11 cellular contexts compared by ENCODE assay signal in genomic region chrX:154827624-154828408, GRCh38. TPM values are rescaled to one million over a fixed set of nuclear protein-coding genes. Genes with fewer than 3 reads are reported as not detected.
DNase-seq lines count a peak whose midpoint lies in the region; ATAC-seq and TF ChIP-seq lines count a peak whose summit lies in the region.
"Had no signal": no experiment of that assay in that cellular context is flagged by ENCODE, and none has a peak within 500 bp of the region (broad histone marks: within the 10 kb centered on the region; RNA-seq: fewer than 3 reads in every experiment).

No MANE protein-coding gene starts in this region.

- peak in 1 of 3 donors; percentile 24 for TF ChIP-seq POLR2A in spleen (IDR thresholded peaks at IDR 0.05)
- TF ChIP-seq POLR2A in gastrocnemius medialis (IDR thresholded peaks at IDR 0.05) = no peak

- peak overlapping the region; percentile 24; the same call in 1 of the 2 replicates for H3K4me3 ChIP-seq in MM.1S (ENCODE audit: low read length)
- no peak overlapping the region for H3K4me3 ChIP-seq in spleen
- no peak overlapping the region for H3K4me3 ChIP-seq in gastrocnemius medialis

- DNase-seq in activated CD4-positive, alpha-beta T cell treated with anti-CD3 and anti-CD28 coated beads for 4 hours = peak; percentile 2 to 4
- no peak for DNase-seq in activated CD4-positive, alpha-beta T cell treated with anti-CD3 and anti-CD28 coated beads, Interleukin-2, amount 50 U/mL, for 4 hours
- peak; percentile 79 for DNase-seq in MM.1S
- DNase-seq in spleen = no peak
- no peak for DNase-seq in gastrocnemius medialis
- no peak for DNase-seq in DMS79 (lab: John Stamatoyannopoulos, UW)
- no peak for DNase-seq in NCI-H2107 (lab: John Stamatoyannopoulos, UW)
- DNase-seq: ACHN had no signal

- H2AFZ ChIP-seq in MM.1S (ENCODE audit: low read length) = peak overlapping the region; percentile 49

- WGBS in spleen, 5 donors = 45 to 67% (median 61%) methylated on average over 4 to 5 of the region's 5 CpGs

- intact Hi-C loops in spleen (cut with DNase I; ENCODE audit: low total_unique reads) = no loop called here
- intact Hi-C loops in gastrocnemius medialis (cut with DNase I; ENCODE audit: low total_unique reads) = no loop called here

- no peaks in the 10 kb centered on the region for H3K79me2 ChIP-seq in MM.1S (ENCODE audit: low read length)

- H3K4me2 ChIP-seq in MM.1S (ENCODE audit: low read depth, low read length) = peak overlapping the region; percentile 53

- no peaks in the 10 kb centered on the region for H4K20me1 ChIP-seq in MM.1S (ENCODE audit: insufficient read depth, low read length)

- H3K9me3 ChIP-seq in MM.1S (replicated peaks; ENCODE audit: insufficient read depth, low read length) (no peaks in the 10 kb centered on the region), spleen (no peaks in the 10 kb centered on the region), gastrocnemius medialis (no peaks in the 10 kb centered on the region)

- no peaks in the 10 kb centered on the region for H3K27me3 ChIP-seq in MM.1S (replicated peaks; ENCODE audit: insufficient read depth, low read length)
- no peaks in the 10 kb centered on the region for H3K27me3 ChIP-seq in spleen (replicated peaks in 1 of 7)
- H3K27me3 ChIP-seq in gastrocnemius medialis = no peaks in the 10 kb centered on the region

- in situ Hi-C loops in gastrocnemius medialis (cut with MboI; ENCODE audit: low sequenced_read_pairs in 4 of 4) = no loop called here

- H3K4me1 ChIP-seq in MM.1S (ENCODE audit: low read length) = peaks cover 20% of the 10 kb centered on the region
- peaks cover 0 to 20% (median 0%) of the 10 kb centered on the region in 6 donors for H3K4me1 ChIP-seq in spleen
- no peaks in the 10 kb centered on the region for H3K4me1 ChIP-seq in gastrocnemius medialis

- H3K9me2 ChIP-seq in MM.1S (replicated peaks; ENCODE audit: insufficient read depth, low read length) = no peaks in the 10 kb centered on the region

- H3K9ac ChIP-seq in MM.1S (ENCODE audit: low read length) = peak overlapping the region; percentile 12; the same call in 1 of the 2 replicates

- H3K36me3 ChIP-seq in MM.1S (replicated peaks; ENCODE audit: insufficient read depth, low read length) = no peaks in the 10 kb centered on the region
- no peaks in the 10 kb centered on the region for H3K36me3 ChIP-seq in spleen
- no peaks in the 10 kb centered on the region for H3K36me3 ChIP-seq in gastrocnemius medialis

- no peak for TF ChIP-seq CTCF in MM.1S (IDR thresholded peaks at IDR 0.05; ENCODE audit: low read length)
- no peak for TF ChIP-seq CTCF in spleen (IDR thresholded peaks at IDR 0.05 in 8 of 11, conservative IDR thresholded peaks at IDR 0.05 in 3 of 11)
- no peak for TF ChIP-seq CTCF in gastrocnemius medialis (IDR thresholded peaks at IDR 0.05 in 4 of 5, conservative IDR thresholded peaks at IDR 0.05 in 1 of 5)

- ATAC-seq in GM21786 (IDR thresholded peaks at IDR 0.05; ENCODE audit: unreplicated experiment) = peak; percentile 86
- ATAC-seq in gastrocnemius medialis = no peak

- H3K27ac ChIP-seq in MM.1S (ENCODE audit: low read length) (peak overlapping the region; percentile 67; the same call in 1 of the 2 replicates), spleen (peak overlapping the region in 5 of 8 donors; percentile 44 to 80 (median 67)), gastrocnemius medialis (no peak overlapping the region)

- peaks cover 8% of the 10 kb centered on the region; the same call in 1 of the 2 replicates for H3F3A ChIP-seq in MM.1S (ENCODE audit: insufficient read depth, low read length)

RNA-seq across cellular contexts. Expression of gene SMIM9, which starts 6.6 kb away (rescaled TPM):
- total RNA-seq in spleen (1 to 10 TPM in 2 of 7 donors, not detected in 5; 1.3 to 4.9 TPM), gastrocnemius medialis (not detected)
- not detected for polyA plus RNA-seq in spleen
- total RNA-seq: cerebellum, kidney epithelial cell had no signal

RNA-seq across cellular contexts. Expression of gene MPP1, which starts 22.5 kb away (rescaled TPM):
- 100 to 1,000 TPM in 3 of 7 donors, 10 to 100 TPM in 4; 76.5 to 122 (median 90.7) TPM for total RNA-seq in spleen
- 10 to 100 TPM; 24.3 to 45.9 (median 31.8) TPM for polyA plus RNA-seq in spleen
- 10 to 100 TPM; 11.3 to 19.9 (median 15.9) TPM for total RNA-seq in gastrocnemius medialis

RNA-seq across cellular contexts. Expression of gene F8A1, which starts 58.3 kb away (rescaled TPM):
- total RNA-seq in spleen (10 to 100 TPM in 6 of 7 donors, 1 to 10 TPM in 1; 5.6 to 38.0 (median 27.5) TPM), gastrocnemius medialis (10 to 100 TPM in 2 of 4 donors, 1 to 10 TPM in 2; 5.0 to 20.5 (median 9.9) TPM)
- 10 to 100 TPM; 19.4 to 27.9 (median 24.2) TPM for polyA plus RNA-seq in spleen

Comparison
In these comparisons a context has a peak if more than half of its experiments do, and no peak if none do; other contexts are left out.
1. DNase-seq: peak in activated CD4-positive, alpha-beta T cell treated with anti-CD3 and anti-CD28 coated beads for 4 hours (2 of 2) and MM.1S (single experiment); none in activated CD4-positive, alpha-beta T cell treated with anti-CD3 and anti-CD28 coated beads, Interleukin-2, amount 50 U/mL, for 4 hours (0 of 2), spleen (single experiment), gastrocnemius medialis (0 of 2), DMS79 (single experiment) and NCI-H2107 (single experiment).
2. H3K27ac ChIP-seq: peak in MM.1S (single experiment) and spleen (5 of 8); none in gastrocnemius medialis (0 of 4).